ENCODE assay signal across 8 cellular contexts in the genomic region with DNA sequence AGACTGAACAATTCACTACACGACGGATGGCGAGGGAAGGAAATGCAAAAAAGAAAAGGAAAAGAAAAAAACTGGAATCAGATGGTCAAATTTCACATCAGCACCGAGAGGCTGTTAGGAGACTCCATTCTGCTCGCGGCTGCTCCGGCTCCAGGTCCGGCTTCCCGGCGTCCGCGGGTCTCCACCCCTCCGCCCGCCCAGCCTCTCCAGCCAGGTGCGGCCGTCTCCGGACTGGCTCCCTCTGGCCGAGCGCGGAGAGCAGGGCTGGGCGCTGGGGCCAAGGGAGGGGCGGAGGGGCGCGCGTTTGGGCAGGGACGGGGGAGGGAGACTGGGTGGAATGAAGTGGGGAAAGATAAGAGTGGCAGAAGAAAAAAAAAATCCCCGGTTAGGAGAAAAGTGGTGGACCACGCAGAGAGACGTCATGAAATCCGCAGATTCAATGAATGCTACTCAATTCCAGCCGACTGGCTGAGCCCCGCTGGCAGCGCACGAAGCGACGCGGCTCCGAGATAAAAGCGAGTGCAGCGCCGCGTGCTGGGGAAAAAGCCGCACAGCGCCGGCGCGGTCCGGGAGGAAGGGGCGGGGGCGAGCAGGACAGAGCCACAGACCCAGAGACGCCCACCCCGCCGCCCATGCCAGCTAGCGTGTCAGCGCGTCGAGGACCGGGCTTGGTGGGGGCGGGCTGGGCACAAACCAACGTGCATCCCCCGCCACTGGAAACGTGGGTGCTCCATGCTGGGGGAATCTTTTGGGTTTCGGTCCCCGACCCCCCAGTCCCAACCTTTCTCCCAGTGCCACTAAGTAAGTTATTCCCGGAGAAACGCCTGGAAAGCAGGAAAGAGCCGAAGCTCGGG. TPM values are rescaled to one million over a fixed set of nuclear protein-coding genes. Genes with fewer than 3 reads are reported as not detected.
A peak's percentile ranks its signal among the peaks of the same experiment; 100 is the strongest.
DNase-seq lines count a peak whose midpoint lies in the region; ATAC-seq, FAIRE-seq and TF ChIP-seq lines count a peak whose summit lies in the region.

A gene with protein sequence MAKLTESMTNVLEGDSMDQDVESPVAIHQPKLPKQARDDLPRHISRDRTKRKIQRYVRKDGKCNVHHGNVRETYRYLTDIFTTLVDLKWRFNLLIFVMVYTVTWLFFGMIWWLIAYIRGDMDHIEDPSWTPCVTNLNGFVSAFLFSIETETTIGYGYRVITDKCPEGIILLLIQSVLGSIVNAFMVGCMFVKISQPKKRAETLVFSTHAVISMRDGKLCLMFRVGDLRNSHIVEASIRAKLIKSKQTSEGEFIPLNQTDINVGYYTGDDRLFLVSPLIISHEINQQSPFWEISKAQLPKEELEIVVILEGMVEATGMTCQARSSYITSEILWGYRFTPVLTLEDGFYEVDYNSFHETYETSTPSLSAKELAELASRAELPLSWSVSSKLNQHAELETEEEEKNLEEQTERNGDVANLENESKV (minus strand): TSS at position 517 of the 854 bp plus-strand sequence. CDS start 75,775 bp downstream, outside the sequence.

- peak within 1 kb of the TSS; percentile 92 for H3K4me3 Mint-ChIP-seq in astrocyte (ENCODE audit: unreplicated experiment)
- H3K4me3 Mint-ChIP-seq in stimulated activated naive CD8-positive, alpha-beta T cell treated with anti-CD3 and anti-CD28 coated beads, Interleukin-15, Interleukin-2, amounts not matched to agents 100 ng/mL and 50 ng/mL, for 24 hours = peak within 1 kb of the TSS; percentile 9
- no peak within 1 kb of the TSS for H3K4me3 Mint-ChIP-seq in CD8-positive, alpha-beta memory T cell

- no peaks in the 10 kb centered on the region for H3K36me3 Mint-ChIP-seq in astrocyte (ENCODE audit: low read depth, unreplicated experiment)
- no peaks in the 10 kb centered on the region for H3K36me3 Mint-ChIP-seq in stimulated activated naive CD8-positive, alpha-beta T cell treated with anti-CD3 and anti-CD28 coated beads, Interleukin-15, Interleukin-2, amounts not matched to agents 100 ng/mL and 50 ng/mL, for 24 hours (ENCODE audit: low read depth)
- H3K36me3 Mint-ChIP-seq in CD8-positive, alpha-beta memory T cell = no peaks in the 10 kb centered on the region

- peak; percentile 35 for TF ChIP-seq CTCF in astrocyte (IDR thresholded peaks at IDR 0.05; ENCODE audit: insufficient read depth, low read depth, low read length)

- H3K79me2 ChIP-seq in astrocyte (ENCODE audit: insufficient read depth, low read length) = no peaks in the 10 kb centered on the region

- peak within 1 kb of the TSS; percentile 75 for H2AFZ ChIP-seq in astrocyte (ENCODE audit: low read depth, low read length)

- H3K4me3 ChIP-seq in astrocyte (ENCODE audit: insufficient read depth, low read depth, low read length) (peak within 1 kb of the TSS; percentile 44), iPS-15b (ENCODE audit: low read depth, low read length) (peak within 1 kb of the TSS; percentile 82)
- no peak within 1 kb of the TSS for H3K4me3 ChIP-seq in CD8-positive, alpha-beta memory T cell (ENCODE audit: low read length)

- no peak for ATAC-seq in GM18505 (IDR thresholded peaks at IDR 0.05; ENCODE audit: unreplicated experiment)

- FAIRE-seq in astrocyte (lab: Jason Lieb, UNC) = no peak

- no peak within 1 kb of the TSS for H3K27ac Mint-ChIP-seq in astrocyte (ENCODE audit: unreplicated experiment)
- H3K27ac Mint-ChIP-seq in stimulated activated naive CD8-positive, alpha-beta T cell treated with anti-CD3 and anti-CD28 coated beads, Interleukin-15, Interleukin-2, amounts not matched to agents 100 ng/mL and 50 ng/mL, for 24 hours = no peak within 1 kb of the TSS
- H3K27ac Mint-ChIP-seq in CD8-positive, alpha-beta memory T cell = no peak within 1 kb of the TSS

- peaks cover 11% of the 10 kb centered on the region for H3K4me1 Mint-ChIP-seq in astrocyte (ENCODE audit: low read depth, unreplicated experiment)
- H3K4me1 Mint-ChIP-seq in stimulated activated naive CD8-positive, alpha-beta T cell treated with anti-CD3 and anti-CD28 coated beads, Interleukin-15, Interleukin-2, amounts not matched to agents 100 ng/mL and 50 ng/mL, for 24 hours (ENCODE audit: low read depth) = peaks cover 5% of the 10 kb centered on the region
- H3K4me1 Mint-ChIP-seq in CD8-positive, alpha-beta memory T cell = peaks cover 0 to 8% (median 0%) of the 10 kb centered on the region in 3 donors

- H3K27me3 ChIP-seq in astrocyte (ENCODE audit: insufficient read depth, low read length) (peaks cover 30% of the 10 kb centered on the region), iPS-15b (ENCODE audit: control insufficient read depth, insufficient read depth, low read length) (peaks cover 23% of the 10 kb centered on the region)
- H3K27me3 ChIP-seq in CD8-positive, alpha-beta memory T cell (ENCODE audit: insufficient read depth, low read length, poor library complexity, severe bottlenecking) = peaks cover 23% of the 10 kb centered on the region

- TF ChIP-seq POLR2A in GM18505 (IDR thresholded peaks at IDR 0.05; ENCODE audit: borderline replicate concordance, extremely low read depth, insufficient read depth, insufficient read length) = no peak

- no peaks in the 10 kb centered on the region for H4K20me1 ChIP-seq in astrocyte (ENCODE audit: insufficient read depth, low read length)

- no peaks in the 10 kb centered on the region for H3K36me3 ChIP-seq in ES-I3 (ENCODE audit: insufficient read depth, low read length)
- no peaks in the 10 kb centered on the region for H3K36me3 ChIP-seq in astrocyte (ENCODE audit: insufficient read depth, low read length)
- H3K36me3 ChIP-seq in iPS-15b (ENCODE audit: control insufficient read depth, insufficient read depth, low read length) = no peaks in the 10 kb centered on the region
- no peaks in the 10 kb centered on the region for H3K36me3 ChIP-seq in CD8-positive, alpha-beta memory T cell (ENCODE audit: insufficient read depth, low read length)

- peaks cover 22% of the 10 kb centered on the region for H3K27me3 Mint-ChIP-seq in astrocyte (ENCODE audit: low read depth, unreplicated experiment)
- peaks cover 84% of the 10 kb centered on the region for H3K27me3 Mint-ChIP-seq in stimulated activated naive CD8-positive, alpha-beta T cell treated with anti-CD3 and anti-CD28 coated beads, Interleukin-15, Interleukin-2, amounts not matched to agents 100 ng/mL and 50 ng/mL, for 24 hours
- peaks cover 44 to 52% of the 10 kb centered on the region in 2 donors for H3K27me3 Mint-ChIP-seq in CD8-positive, alpha-beta memory T cell

- DNase-seq in NCI-H146 (lab: John Stamatoyannopoulos, UW) (peak; percentile 36), astrocyte (ENCODE audit: low read depth) (peak; percentile 17)
- no peak for DNase-seq in CD8-positive, alpha-beta memory T cell
- no peak for DNase-seq in activated CD8-positive, alpha-beta memory T cell treated with anti-CD3 and anti-CD28 coated beads, Interleukin-2, amount 50 U/mL, for 4 hours

- H3K9ac ChIP-seq in ES-I3 (ENCODE audit: low read depth, low read length) (peak within 1 kb of the TSS; percentile 94; the same call in 1 of the 2 replicates), astrocyte (ENCODE audit: low read length) (peak within 1 kb of the TSS; percentile 48), iPS-15b (ENCODE audit: low read depth, low read length) (no peak within 1 kb of the TSS)

- H3K9me3 ChIP-seq in ES-I3 (ENCODE audit: control insufficient read depth, insufficient read depth, low read length) = no peaks in the 10 kb centered on the region
- H3K9me3 ChIP-seq in astrocyte (ENCODE audit: insufficient read depth, low read depth, low read length) = no peaks in the 10 kb centered on the region
- no peaks in the 10 kb centered on the region for H3K9me3 ChIP-seq in iPS-15b (ENCODE audit: control insufficient read depth, insufficient read depth, low read length)
- H3K9me3 ChIP-seq in CD8-positive, alpha-beta memory T cell (ENCODE audit: low read length) = no peaks in the 10 kb centered on the region

- CTCF ChIA-PET in CD8-positive, alpha-beta memory T cell (lab: Charles Lee) = no interaction called here

- POLR2A ChIA-PET in CD8-positive, alpha-beta memory T cell (lab: Charles Lee) = no interaction called here

- H3K9me3 Mint-ChIP-seq in astrocyte (ENCODE audit: unreplicated experiment) = no peaks in the 10 kb centered on the region
- no peaks in the 10 kb centered on the region for H3K9me3 Mint-ChIP-seq in stimulated activated naive CD8-positive, alpha-beta T cell treated with anti-CD3 and anti-CD28 coated beads, Interleukin-15, Interleukin-2, amounts not matched to agents 100 ng/mL and 50 ng/mL, for 24 hours
- peaks cover 0 to 5% (median 0%) of the 10 kb centered on the region in 5 donors for H3K9me3 Mint-ChIP-seq in CD8-positive, alpha-beta memory T cell

- H3K4me1 ChIP-seq in ES-I3 (ENCODE audit: insufficient read depth, low read length) = peaks cover 1% of the 10 kb centered on the region; the same call in 1 of the 2 replicates
- peaks cover 13% of the 10 kb centered on the region for H3K4me1 ChIP-seq in astrocyte (ENCODE audit: insufficient read depth, low read length)
- peaks cover 3% of the 10 kb centered on the region for H3K4me1 ChIP-seq in iPS-15b (ENCODE audit: control insufficient read depth, insufficient read depth, low read length)
- H3K4me1 ChIP-seq in CD8-positive, alpha-beta memory T cell (ENCODE audit: insufficient read depth, low read length) = no peaks in the 10 kb centered on the region

- no peak within 1 kb of the TSS for H3K27ac ChIP-seq in astrocyte (ENCODE audit: low read depth, low read length)
- no peak within 1 kb of the TSS for H3K27ac ChIP-seq in CD8-positive, alpha-beta memory T cell (ENCODE audit: low read depth, low read length)

- peak within 1 kb of the TSS; percentile 86 for H3K4me2 ChIP-seq in astrocyte (ENCODE audit: low read length)

RNA-seq across cellular contexts. Expression of the gene that starts here (rescaled TPM):
- total RNA-seq in astrocyte = 2.0 and 2.6 TPM in 2 replicates
- not detected for total RNA-seq in CD8-positive, alpha-beta memory T cell
- not detected for polyA plus RNA-seq in CD8-positive, alpha-beta memory T cell

Comparison
In these comparisons a context has a peak if more than half of its experiments do, and no peak if none do; other contexts are left out.
1. DNase-seq: peak in NCI-H146 (single experiment) and astrocyte (single experiment); none in CD8-positive, alpha-beta memory T cell (0 of 5) and activated CD8-positive, alpha-beta memory T cell treated with anti-CD3 and anti-CD28 coated beads, Interleukin-2, amount 50 U/mL, for 4 hours (single experiment).
2. H3K4me3 Mint-ChIP-seq: peak in astrocyte (single experiment) and stimulated activated naive CD8-positive, alpha-beta T cell treated with anti-CD3 and anti-CD28 coated beads, Interleukin-15, Interleukin-2, amounts not matched to agents 100 ng/mL and 50 ng/mL, for 24 hours (single experiment); none in CD8-positive, alpha-beta memory T cell (0 of 7).